Comparison of ENCODE assay signal across 10 cellular contexts in the genomic region with DNA sequence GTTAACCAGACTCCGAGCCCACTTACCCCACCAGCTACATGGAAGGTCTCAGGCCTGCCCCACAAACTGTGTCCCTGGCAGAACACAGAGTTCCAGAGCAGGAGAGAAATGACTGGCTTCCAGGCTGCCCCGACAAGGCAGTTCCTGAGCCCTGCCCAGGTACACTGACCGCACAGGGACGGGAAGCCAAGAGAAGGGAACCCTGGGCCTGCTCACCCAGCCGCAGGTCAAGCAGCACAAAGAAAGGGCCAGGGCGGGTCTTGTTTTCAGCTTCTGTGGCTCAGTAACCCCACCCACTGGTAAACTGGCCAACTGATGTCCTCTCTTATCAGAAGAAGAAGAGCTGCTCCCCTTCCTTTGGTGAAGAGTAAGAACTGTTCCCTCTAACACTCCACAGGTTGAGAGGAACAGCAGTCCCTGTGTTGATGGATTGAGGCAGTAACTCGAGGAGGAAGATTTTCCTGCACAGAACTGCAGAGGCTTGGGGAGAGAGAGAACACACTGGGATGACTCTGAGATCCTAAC.
DNase-seq lines count a peak whose midpoint lies in the region; ATAC-seq, FAIRE-seq and TF ChIP-seq lines count a peak whose summit lies in the region.
"Had no signal": no experiment of that assay in that cellular context is flagged by ENCODE, and none has a peak within 500 bp of the region (broad histone marks: within the 10 kb centered on the region; RNA-seq: fewer than 3 reads in every experiment).

No MANE protein-coding gene starts in this region.

- 0 out of 2 replicates have a peak, but pooled peaks have one; percentile 28 for TF ChIP-seq RAD21 in HepG2 (CRISPR knock-in tag; IDR thresholded peaks at IDR 0.05)

- no peaks in the 10 kb centered on the region for H3K79me2 ChIP-seq in HepG2 (ENCODE audit: insufficient read depth, low read length)

- no peak for TF ChIP-seq POLR2A in HepG2 (IDR thresholded peaks at IDR 0.05; ENCODE audit: insufficient read depth in 1 of 2, low read depth in 2 of 2, low read length in 2 of 2)
- TF ChIP-seq POLR2A in upper lobe of left lung (IDR thresholded peaks at IDR 0.05), result no peak
- no peak for TF ChIP-seq POLR2A in H54 (IDR thresholded peaks at IDR 0.05; ENCODE audit: low read depth, low read length)

- H3K27me3 ChIP-seq in BE2C (no peaks in the 10 kb centered on the region), HepG2 (ENCODE audit: control insufficient read depth in 1 of 2, insufficient read depth in 2 of 2, low read length in 2 of 2) (no peaks in the 10 kb centered on the region), upper lobe of left lung (no peaks in the 10 kb centered on the region), brain microvascular endothelial cell (replicated peaks) (no peaks in the 10 kb centered on the region)

- peaks cover 77% of the 10 kb centered on the region for H3K4me1 Mint-ChIP-seq in activated naive CD8-positive, alpha-beta T cell treated with anti-CD3 and anti-CD28 coated beads, Interleukin-2, amount 50 U/mL, for 24 hours

- FAIRE-seq in HepG2 (lab: Jason Lieb, UNC) (peak; percentile 43), H54 (lab: Jason Lieb, UNC) (no peak)
- FAIRE-seq: endometrium had no signal

- in situ Hi-C loops in HepG2 (cut with HindIII; ENCODE audit: extremely low pct_ligation_motif_present, low pct_unique_long_range_greater_than_20kb), result no loop called here
- in situ Hi-C loops in brain microvascular endothelial cell (cut with HindIII; ENCODE audit: low pct_ligation_motif_present, low sequenced_read_pairs), result no loop called here

- DNase-seq in BE2C, result no peak
- DNase-seq in activated naive CD8-positive, alpha-beta T cell treated with anti-CD3 and anti-CD28 coated beads, Interleukin-2, amount 50 U/mL, for 24 hours, result no peak
- DNase-seq in HepG2 (ENCODE audit: low spot score), result peak; percentile 40
- peak; percentile 11 to 84 for DNase-seq in upper lobe of left lung
- no peak for DNase-seq in brain microvascular endothelial cell
- DNase-seq in H54 (ENCODE audit: insufficient read length, low spot score), result no peak

- TF ChIP-seq CTCF in BE2C (IDR thresholded peaks at IDR 0.05; ENCODE audit: low read depth, low read length) (peak; percentile 25; the same call in 1 of the 2 replicates), HepG2 (CRISPR knock-in tag; IDR thresholded peaks at IDR 0.05) (peak; percentile 65), upper lobe of left lung (IDR thresholded peaks at IDR 0.05) (peak in 3 of 6 experiments; percentile 11 to 47 (median 36)), brain microvascular endothelial cell (IDR thresholded peaks at IDR 0.05; ENCODE audit: low read depth, low read length, missing control alignments) (no peak)

- H3K4me2 ChIP-seq in HepG2 (ENCODE audit: low read depth, low read length), result no peak overlapping the region

- H3K36me3 ChIP-seq in BE2C, result no peaks in the 10 kb centered on the region
- H3K36me3 ChIP-seq in HepG2 (replicated peaks in 1 of 2; ENCODE audit: control insufficient read depth in 1 of 2, insufficient read depth in 2 of 2, low read length in 2 of 2), result peaks cover 0 to 4% of the 10 kb centered on the region in 2 experiments; a peak in 1 of 5 replicates
- H3K36me3 ChIP-seq in upper lobe of left lung, result peaks cover 0 to 16% (median 0%) of the 10 kb centered on the region in 4 donors
- H3K36me3 ChIP-seq in brain microvascular endothelial cell (replicated peaks), result peaks cover 15% of the 10 kb centered on the region
- H3K36me3 ChIP-seq: HAP-1 had no signal

- ATAC-seq in GM19025 (IDR thresholded peaks at IDR 0.05; ENCODE audit: low read depth, unreplicated experiment) (peak; percentile 40), HG03439 (IDR thresholded peaks at IDR 0.05; ENCODE audit: unreplicated experiment) (peak; percentile 49), HepG2 (peak; percentile 86), upper lobe of left lung (ENCODE audit: low FRiP score in 2 of 2) (peak; percentile 44 to 64)
- ATAC-seq in activated naive CD8-positive, alpha-beta T cell treated with anti-CD3 and anti-CD28 coated beads, Interleukin-2, amount 50 U/mL, for 24 hours, result no peak

- CTCF ChIA-PET in HepG2 (lab: Yijun Ruan, JAX; ENCODE audit: low intra/inter-chr PET ratio, low total read pairs), result interaction anchor here (1.2 kb wide), 1 partner anchor 279 kb away, joined by 4 read pairs; no protein-coding TSS in a partner anchor

- H3K27me3 Mint-ChIP-seq in activated naive CD8-positive, alpha-beta T cell treated with anti-CD3 and anti-CD28 coated beads, Interleukin-2, amount 50 U/mL, for 24 hours, result no peaks in the 10 kb centered on the region

- peaks cover 17% of the 10 kb centered on the region for H3K36me3 Mint-ChIP-seq in activated naive CD8-positive, alpha-beta T cell treated with anti-CD3 and anti-CD28 coated beads, Interleukin-2, amount 50 U/mL, for 24 hours (ENCODE audit: low read depth)

- H2AFZ ChIP-seq in HepG2 (ENCODE audit: low read length), result no peak overlapping the region

- intact Hi-C loops in HepG2 (cut with micrococcal nuclease; ENCODE audit: unreplicated experiment), result loop anchor here (5.0 kb wide), 1 partner anchor 51 kb away; no protein-coding TSS in a partner anchor

- H3K27ac ChIP-seq in HepG2 (ENCODE audit: extremely low read length, insufficient read depth, low read length), result no peak overlapping the region
- peak overlapping the region; percentile 67 to 93 (median 86) for H3K27ac ChIP-seq in upper lobe of left lung
- no peak overlapping the region for H3K27ac ChIP-seq in brain microvascular endothelial cell

- H3K9me3 Mint-ChIP-seq in activated naive CD8-positive, alpha-beta T cell treated with anti-CD3 and anti-CD28 coated beads, Interleukin-2, amount 50 U/mL, for 24 hours, result no peaks in the 10 kb centered on the region

- no TSS peak for BruUV-seq in HepG2 (replicated peaks; lab: Mats Ljungman, UMichigan)

- no peaks in the 10 kb centered on the region for H4K20me1 ChIP-seq in HepG2 (ENCODE audit: insufficient read depth, low read length)

- POLR2A ChIA-PET in HepG2 (lab: Yijun Ruan, JAX), result no interaction called here

- 73% methylated on average over 6 of the region's 7 CpGs for WGBS in HepG2 (ENCODE audit: low lambda C conversion rate)
- WGBS in upper lobe of left lung, 2 donors, result 44 to 50% methylated on average over 2 to 7 of the region's 7 CpGs

- H3K4me3 ChIP-seq in BE2C (ENCODE audit: low read depth, low read length), result no peak overlapping the region
- H3K4me3 ChIP-seq in HepG2 (replicated peaks in 1 of 3; ENCODE audit: insufficient read depth in 1 of 3, low read depth in 2 of 3, low read length in 3 of 3), result no peak overlapping the region
- no peak overlapping the region for H3K4me3 ChIP-seq in upper lobe of left lung
- H3K4me3 ChIP-seq in brain microvascular endothelial cell (ENCODE audit: low read depth, low read length), result no peak overlapping the region
- H3K4me3 ChIP-seq: HAP-1 had no signal

- H3K4me3 Mint-ChIP-seq in activated naive CD8-positive, alpha-beta T cell treated with anti-CD3 and anti-CD28 coated beads, Interleukin-2, amount 50 U/mL, for 24 hours, result no peak overlapping the region

- H3K9me3 ChIP-seq in BE2C, result no peaks in the 10 kb centered on the region
- H3K9me3 ChIP-seq in HepG2 (ENCODE audit: low read length), result no peaks in the 10 kb centered on the region
- H3K9me3 ChIP-seq in upper lobe of left lung, result no peaks in the 10 kb centered on the region
- H3K9me3 ChIP-seq: HAP-1 had no signal

- peak overlapping the region; percentile 67 for H3K27ac Mint-ChIP-seq in activated naive CD8-positive, alpha-beta T cell treated with anti-CD3 and anti-CD28 coated beads, Interleukin-2, amount 50 U/mL, for 24 hours

- no peak overlapping the region for H3K9ac ChIP-seq in HepG2 (ENCODE audit: insufficient read depth, low read depth, low read length)

- TF ChIP-seq EP300 in HepG2 (IDR thresholded peaks at IDR 0.05; ENCODE audit: low read depth in 2 of 2, low read length in 2 of 2) (no peak), HepG2 (CRISPR knock-in tag; IDR thresholded peaks at IDR 0.05; ENCODE audit: borderline replicate concordance) (no peak), upper lobe of left lung (IDR thresholded peaks at IDR 0.05) (peak in 1 of 4 donors; percentile 58)

- H3K4me1 ChIP-seq in BE2C (no peaks in the 10 kb centered on the region; the same call in 1 of the 2 replicates), HepG2 (ENCODE audit: insufficient read depth, low read length) (peaks cover 14% of the 10 kb centered on the region), upper lobe of left lung (peaks cover 48 to 55% (median 52%) of the 10 kb centered on the region in 4 donors)

TF ChIP-seq in HepG2, 621 proteins besides CTCF, POLR2A, EP300 and RAD21 (continues in another document):
- TF ChIP-seq SMC3 (IDR thresholded peaks at IDR 0.05; ENCODE audit: low read length), result peak; percentile 39
- no peak for TF ChIP-seq ZNF773 (CRISPR knock-in tag; IDR thresholded peaks at IDR 0.05; ENCODE audit: borderline replicate concordance)
- TF ChIP-seq, protein P1, sequence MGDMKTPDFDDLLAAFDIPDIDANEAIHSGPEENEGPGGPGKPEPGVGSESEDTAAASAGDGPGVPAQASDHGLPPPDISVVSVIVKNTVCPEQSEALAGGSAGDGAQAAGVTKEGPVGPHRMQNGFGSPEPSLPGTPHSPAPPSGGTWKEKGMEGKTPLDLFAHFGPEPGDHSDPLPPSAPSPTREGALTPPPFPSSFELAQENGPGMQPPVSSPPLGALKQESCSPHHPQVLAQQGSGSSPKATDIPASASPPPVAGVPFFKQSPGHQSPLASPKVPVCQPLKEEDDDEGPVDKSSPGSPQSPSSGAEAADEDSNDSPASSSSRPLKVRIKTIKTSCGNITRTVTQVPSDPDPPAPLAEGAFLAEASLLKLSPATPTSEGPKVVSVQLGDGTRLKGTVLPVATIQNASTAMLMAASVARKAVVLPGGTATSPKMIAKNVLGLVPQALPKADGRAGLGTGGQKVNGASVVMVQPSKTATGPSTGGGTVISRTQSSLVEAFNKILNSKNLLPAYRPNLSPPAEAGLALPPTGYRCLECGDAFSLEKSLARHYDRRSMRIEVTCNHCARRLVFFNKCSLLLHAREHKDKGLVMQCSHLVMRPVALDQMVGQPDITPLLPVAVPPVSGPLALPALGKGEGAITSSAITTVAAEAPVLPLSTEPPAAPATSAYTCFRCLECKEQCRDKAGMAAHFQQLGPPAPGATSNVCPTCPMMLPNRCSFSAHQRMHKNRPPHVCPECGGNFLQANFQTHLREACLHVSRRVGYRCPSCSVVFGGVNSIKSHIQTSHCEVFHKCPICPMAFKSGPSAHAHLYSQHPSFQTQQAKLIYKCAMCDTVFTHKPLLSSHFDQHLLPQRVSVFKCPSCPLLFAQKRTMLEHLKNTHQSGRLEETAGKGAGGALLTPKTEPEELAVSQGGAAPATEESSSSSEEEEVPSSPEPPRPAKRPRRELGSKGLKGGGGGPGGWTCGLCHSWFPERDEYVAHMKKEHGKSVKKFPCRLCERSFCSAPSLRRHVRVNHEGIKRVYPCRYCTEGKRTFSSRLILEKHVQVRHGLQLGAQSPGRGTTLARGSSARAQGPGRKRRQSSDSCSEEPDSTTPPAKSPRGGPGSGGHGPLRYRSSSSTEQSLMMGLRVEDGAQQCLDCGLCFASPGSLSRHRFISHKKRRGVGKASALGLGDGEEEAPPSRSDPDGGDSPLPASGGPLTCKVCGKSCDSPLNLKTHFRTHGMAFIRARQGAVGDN (CRISPR knock-in tag; IDR thresholded peaks at IDR 0.05), result peak; percentile 35; the same call in 1 of the 2 replicates
- TF ChIP-seq STAG1 (CRISPR knock-in tag; IDR thresholded peaks at IDR 0.05), result peak; percentile 64
- no peak for TF ChIP-seq NR2F6 (IDR thresholded peaks at IDR 0.05)
- TF ChIP-seq NR2F6 (CRISPR knock-in tag; IDR thresholded peaks at IDR 0.05), result peak; percentile 16; the same call in 1 of the 2 replicates

Comparison
In these comparisons a context has a peak if more than half of its experiments do, and no peak if none do; other contexts are left out.
1. DNase-seq: peak in HepG2 (single experiment) and upper lobe of left lung (2 of 2); none in BE2C (single experiment), activated naive CD8-positive, alpha-beta T cell treated with anti-CD3 and anti-CD28 coated beads, Interleukin-2, amount 50 U/mL, for 24 hours (single experiment), brain microvascular endothelial cell (single experiment) and H54 (single experiment).
2. H3K27ac ChIP-seq: peak in upper lobe of left lung (4 of 4); none in HepG2 (single experiment) and brain microvascular endothelial cell (single experiment).